In the genomic region with DNA sequence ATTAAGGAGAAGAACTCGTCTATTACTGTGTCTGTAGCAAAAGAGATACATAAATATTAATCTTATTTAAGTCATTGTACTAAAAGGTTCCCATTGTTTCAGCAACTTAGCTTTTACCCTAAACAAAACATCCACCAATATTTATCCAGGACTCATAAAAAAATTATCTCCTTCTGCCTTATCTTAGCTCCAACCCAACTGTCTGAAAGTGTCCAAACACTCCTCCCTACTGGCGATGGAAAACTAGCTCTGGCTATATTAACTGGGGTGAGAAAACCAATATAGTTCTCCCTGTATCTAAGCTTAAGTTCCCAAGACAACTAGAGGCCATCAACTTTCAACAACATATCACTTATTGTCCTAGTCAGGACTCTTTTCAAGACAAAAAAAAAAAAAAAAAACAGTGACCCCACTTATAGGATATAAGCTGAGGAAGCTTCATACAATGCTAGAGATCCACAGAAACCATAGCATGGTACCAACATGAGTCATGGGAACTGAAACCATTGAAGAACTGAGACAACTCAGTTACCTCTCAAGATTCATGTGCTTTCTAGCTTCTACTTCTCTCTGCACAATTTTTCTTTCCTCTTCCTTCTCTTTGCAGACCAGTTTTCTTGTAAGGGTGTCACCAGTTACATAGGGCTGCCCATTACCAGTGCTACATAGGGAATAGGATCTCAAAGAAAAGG, we compare ENCODE assay signal across 9 cellular contexts.
DNase-seq lines count a peak whose midpoint lies in the region; ATAC-seq and TF ChIP-seq lines count a peak whose summit lies in the region.
"Had no signal": no experiment of that assay in that cellular context is flagged by ENCODE, and none has a peak within 500 bp of the region (broad histone marks: within the 10 kb centered on the region; RNA-seq: fewer than 3 reads in every experiment).

No MANE protein-coding gene starts in this region.

- H3K27me3 ChIP-seq in GM23248 (replicated peaks; ENCODE audit: insufficient read depth), result no peaks in the 10 kb centered on the region

- no peak for DNase-seq in activated CD4-positive, CD25-positive, alpha-beta regulatory T cell (lab: John Stamatoyannopoulos, UW)
- DNase-seq in GM23248, result peak; percentile 38
- DNase-seq in memory B cell (ENCODE audit: low spot score in 2 of 2), result no peak
- DNase-seq in ureter (ENCODE audit: low spot score), result no peak
- DNase-seq in germinal center (ENCODE audit: low spot score), result no peak
- DNase-seq in lower leg skin (ENCODE audit: low spot score in 2 of 2), result no peak

- WGBS in GM23248 (ENCODE audit: low coverage in 1 of 2, low lambda C conversion rate in 2 of 2, missing lambda C conversion rate in 2 of 2), 2 experiments, result 95 to 98% methylated on average over 2 of the region's 2 CpGs
- WGBS in lower leg skin, 2 donors, result 91 to 94% methylated on average over 2 of the region's 2 CpGs

- peak; percentile 31 to 37 for ATAC-seq in activated CD4-positive, CD25-positive, alpha-beta regulatory T cell treated with anti-CD3 and anti-CD28 coated beads, Interleukin-2, amount 50 U/mL, for 24 hours
- peak; percentile 80 for ATAC-seq in HG03571 (IDR thresholded peaks at IDR 0.05; ENCODE audit: unreplicated experiment)
- ATAC-seq in memory B cell (ENCODE audit: low read depth), result no peak

- no peaks in the 10 kb centered on the region for H3K27me3 Mint-ChIP-seq in memory B cell

- H3K4me3 Mint-ChIP-seq in memory B cell, result no peak overlapping the region

- no peak overlapping the region for H3K9ac ChIP-seq in GM23248

- no peaks in the 10 kb centered on the region for H4K20me1 ChIP-seq in GM23248 (ENCODE audit: insufficient read depth)

- H3K9me3 ChIP-seq in GM23248 (ENCODE audit: low read depth), result no peaks in the 10 kb centered on the region

- TF ChIP-seq CTCF in lower leg skin (IDR thresholded peaks at IDR 0.05), result no peak

- peaks cover 37% of the 10 kb centered on the region for H3K4me1 Mint-ChIP-seq in memory B cell

- no peak overlapping the region for H3K27ac ChIP-seq in GM23248
- H3K27ac ChIP-seq: HL-60 had no signal

- H3K79me2 ChIP-seq in GM23248 (ENCODE audit: insufficient read depth), result no peaks in the 10 kb centered on the region

- in situ Hi-C loops in GM23248 (cut with MboI), result no loop called here

- peaks cover 41% of the 10 kb centered on the region for H3F3A ChIP-seq in GM23248 (ENCODE audit: insufficient read depth)

- no peak for TF ChIP-seq POLR2A in lower leg skin (IDR thresholded peaks at IDR 0.05)

- H3K4me3 ChIP-seq in GM23248 (no peak overlapping the region), lower leg skin (ENCODE audit: low read depth, poor library complexity, severe bottlenecking) (no peak overlapping the region)

- H3K27ac Mint-ChIP-seq in memory B cell, result peak overlapping the region; percentile 19

- H3K36me3 Mint-ChIP-seq in memory B cell, result no peaks in the 10 kb centered on the region

- no peak overlapping the region for H2AFZ ChIP-seq in GM23248

- no peaks in the 10 kb centered on the region for H3K9me2 ChIP-seq in GM23248 (ENCODE audit: insufficient read depth)

- no peaks in the 10 kb centered on the region for H3K36me3 ChIP-seq in GM23248 (ENCODE audit: low read depth)

- peaks cover 54% of the 10 kb centered on the region for H3K4me1 ChIP-seq in GM23248 (ENCODE audit: insufficient read depth)

- intact Hi-C loops in lower leg skin (cut with DNase I; ENCODE audit: low total_unique reads), result no loop called here

- H3K4me2 ChIP-seq in GM23248 (ENCODE audit: unreplicated experiment), result no peak overlapping the region

- H3K9me3 Mint-ChIP-seq in memory B cell, result no peaks in the 10 kb centered on the region
